ENCODE assay signal across 3 cellular contexts in the genomic region with DNA sequence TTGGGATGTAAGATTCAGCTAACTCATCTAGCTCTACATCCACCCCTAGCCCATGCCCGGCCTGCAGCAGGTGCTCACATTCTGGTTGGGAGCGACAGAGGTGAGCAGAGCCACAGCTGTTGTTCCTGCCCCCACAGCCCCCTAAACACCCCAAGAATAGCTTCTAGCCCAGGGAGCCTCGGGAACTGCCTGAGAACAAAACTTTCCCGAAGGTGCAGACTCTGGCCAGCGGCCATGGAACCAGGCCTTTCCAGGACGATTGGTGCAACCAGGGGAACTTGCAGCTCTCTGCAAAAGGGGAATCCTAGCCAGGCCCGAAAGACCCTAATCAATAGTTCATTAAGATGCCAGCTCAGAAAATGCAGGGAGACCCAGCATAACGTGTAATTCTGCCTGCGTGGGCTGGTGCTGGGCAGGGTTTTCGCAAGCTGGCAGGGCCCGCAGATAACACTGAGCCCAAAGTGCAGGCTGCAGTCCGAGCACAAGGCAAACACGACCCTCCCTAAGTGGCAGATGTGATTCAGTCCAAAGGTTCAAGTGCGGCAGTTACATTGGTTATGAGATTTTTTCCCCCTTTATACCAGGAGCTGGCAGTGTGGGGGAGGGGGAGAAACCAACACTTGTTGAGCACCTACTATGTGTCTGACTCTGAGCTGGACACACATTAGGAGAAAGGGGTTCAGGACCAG.
TF ChIP-seq lines count a peak whose summit lies in the region.

No MANE protein-coding gene starts in this region.

TF ChIP-seq in A549, 52 proteins besides CTCF, POLR2A, EP300 and RAD21:
- TF ChIP-seq EHMT2 (IDR thresholded peaks at IDR 0.05; ENCODE audit: low read depth) (no peak), CHD2 (IDR thresholded peaks at IDR 0.05; ENCODE audit: low read length, partially characterized antibody) (no peak), CEBPB (IDR thresholded peaks at IDR 0.05) (no peak)
- TF ChIP-seq, protein P1, sequence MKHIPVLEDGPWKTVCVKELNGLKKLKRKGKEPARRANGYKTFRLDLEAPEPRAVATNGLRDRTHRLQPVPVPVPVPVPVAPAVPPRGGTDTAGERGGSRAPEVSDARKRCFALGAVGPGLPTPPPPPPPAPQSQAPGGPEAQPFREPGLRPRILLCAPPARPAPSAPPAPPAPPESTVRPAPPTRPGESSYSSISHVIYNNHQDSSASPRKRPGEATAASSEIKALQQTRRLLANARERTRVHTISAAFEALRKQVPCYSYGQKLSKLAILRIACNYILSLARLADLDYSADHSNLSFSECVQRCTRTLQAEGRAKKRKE (CRISPR knock-in tag; IDR thresholded peaks at IDR 0.05; ENCODE audit: low read depth): no peak

TF ChIP-seq in K562, 482 proteins besides CTCF, POLR2A, EP300 and RAD21 (continued from another document):
- TF ChIP-seq ZKSCAN1 (IDR thresholded peaks at IDR 0.05; ENCODE audit: low read depth, low read length): peak; percentile 93

TF ChIP-seq in liver, 16 proteins besides CTCF, POLR2A, EP300 and RAD21:
- TF ChIP-seq JUND (IDR thresholded peaks at IDR 0.05): peak; percentile 46 to 69
- TF ChIP-seq RXRA (IDR thresholded peaks at IDR 0.05): peak; percentile 82 to 92
- TF ChIP-seq, protein P2, sequence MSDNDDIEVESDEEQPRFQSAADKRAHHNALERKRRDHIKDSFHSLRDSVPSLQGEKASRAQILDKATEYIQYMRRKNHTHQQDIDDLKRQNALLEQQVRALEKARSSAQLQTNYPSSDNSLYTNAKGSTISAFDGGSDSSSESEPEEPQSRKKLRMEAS (IDR thresholded peaks at IDR 0.05): peak; percentile 97
- no peak for TF ChIP-seq YY1 (IDR thresholded peaks at IDR 0.05)
- TF ChIP-seq SP1 (IDR thresholded peaks at IDR 0.05): peak; percentile 88
- peak; percentile 51 for TF ChIP-seq FOXA2 (IDR thresholded peaks at IDR 0.05)
- TF ChIP-seq, protein P3, sequence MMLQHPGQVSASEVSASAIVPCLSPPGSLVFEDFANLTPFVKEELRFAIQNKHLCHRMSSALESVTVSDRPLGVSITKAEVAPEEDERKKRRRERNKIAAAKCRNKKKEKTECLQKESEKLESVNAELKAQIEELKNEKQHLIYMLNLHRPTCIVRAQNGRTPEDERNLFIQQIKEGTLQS (IDR thresholded peaks at IDR 0.05): no peak
- no peak for TF ChIP-seq FOXA1 (IDR thresholded peaks at IDR 0.05)
- TF ChIP-seq NR2F2 (IDR thresholded peaks at IDR 0.05): no peak
- TF ChIP-seq, protein P4, sequence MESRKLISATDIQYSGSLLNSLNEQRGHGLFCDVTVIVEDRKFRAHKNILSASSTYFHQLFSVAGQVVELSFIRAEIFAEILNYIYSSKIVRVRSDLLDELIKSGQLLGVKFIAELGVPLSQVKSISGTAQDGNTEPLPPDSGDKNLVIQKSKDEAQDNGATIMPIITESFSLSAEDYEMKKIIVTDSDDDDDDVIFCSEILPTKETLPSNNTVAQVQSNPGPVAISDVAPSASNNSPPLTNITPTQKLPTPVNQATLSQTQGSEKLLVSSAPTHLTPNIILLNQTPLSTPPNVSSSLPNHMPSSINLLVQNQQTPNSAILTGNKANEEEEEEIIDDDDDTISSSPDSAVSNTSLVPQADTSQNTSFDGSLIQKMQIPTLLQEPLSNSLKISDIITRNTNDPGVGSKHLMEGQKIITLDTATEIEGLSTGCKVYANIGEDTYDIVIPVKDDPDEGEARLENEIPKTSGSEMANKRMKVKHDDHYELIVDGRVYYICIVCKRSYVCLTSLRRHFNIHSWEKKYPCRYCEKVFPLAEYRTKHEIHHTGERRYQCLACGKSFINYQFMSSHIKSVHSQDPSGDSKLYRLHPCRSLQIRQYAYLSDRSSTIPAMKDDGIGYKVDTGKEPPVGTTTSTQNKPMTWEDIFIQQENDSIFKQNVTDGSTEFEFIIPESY (IDR thresholded peaks at IDR 0.05): peak; percentile 80
- no peak for TF ChIP-seq GABPA (IDR thresholded peaks at IDR 0.05 in 1 of 2, conservative IDR thresholded peaks at IDR 0.05 in 1 of 2)
- TF ChIP-seq HNF4A (conservative IDR thresholded peaks at IDR 0.05): peak; percentile 99
- peak; percentile 94 for TF ChIP-seq HNF4G (IDR thresholded peaks at IDR 0.05)
- TF ChIP-seq, protein P5, sequence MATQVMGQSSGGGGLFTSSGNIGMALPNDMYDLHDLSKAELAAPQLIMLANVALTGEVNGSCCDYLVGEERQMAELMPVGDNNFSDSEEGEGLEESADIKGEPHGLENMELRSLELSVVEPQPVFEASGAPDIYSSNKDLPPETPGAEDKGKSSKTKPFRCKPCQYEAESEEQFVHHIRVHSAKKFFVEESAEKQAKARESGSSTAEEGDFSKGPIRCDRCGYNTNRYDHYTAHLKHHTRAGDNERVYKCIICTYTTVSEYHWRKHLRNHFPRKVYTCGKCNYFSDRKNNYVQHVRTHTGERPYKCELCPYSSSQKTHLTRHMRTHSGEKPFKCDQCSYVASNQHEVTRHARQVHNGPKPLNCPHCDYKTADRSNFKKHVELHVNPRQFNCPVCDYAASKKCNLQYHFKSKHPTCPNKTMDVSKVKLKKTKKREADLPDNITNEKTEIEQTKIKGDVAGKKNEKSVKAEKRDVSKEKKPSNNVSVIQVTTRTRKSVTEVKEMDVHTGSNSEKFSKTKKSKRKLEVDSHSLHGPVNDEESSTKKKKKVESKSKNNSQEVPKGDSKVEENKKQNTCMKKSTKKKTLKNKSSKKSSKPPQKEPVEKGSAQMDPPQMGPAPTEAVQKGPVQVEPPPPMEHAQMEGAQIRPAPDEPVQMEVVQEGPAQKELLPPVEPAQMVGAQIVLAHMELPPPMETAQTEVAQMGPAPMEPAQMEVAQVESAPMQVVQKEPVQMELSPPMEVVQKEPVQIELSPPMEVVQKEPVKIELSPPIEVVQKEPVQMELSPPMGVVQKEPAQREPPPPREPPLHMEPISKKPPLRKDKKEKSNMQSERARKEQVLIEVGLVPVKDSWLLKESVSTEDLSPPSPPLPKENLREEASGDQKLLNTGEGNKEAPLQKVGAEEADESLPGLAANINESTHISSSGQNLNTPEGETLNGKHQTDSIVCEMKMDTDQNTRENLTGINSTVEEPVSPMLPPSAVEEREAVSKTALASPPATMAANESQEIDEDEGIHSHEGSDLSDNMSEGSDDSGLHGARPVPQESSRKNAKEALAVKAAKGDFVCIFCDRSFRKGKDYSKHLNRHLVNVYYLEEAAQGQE (IDR thresholded peaks at IDR 0.05): peak; percentile 30
- TF ChIP-seq TAF1 (conservative IDR thresholded peaks at IDR 0.05): no peak
- TF ChIP-seq EGR1 (IDR thresholded peaks at IDR 0.05; ENCODE audit: low read depth in 2 of 2): peak; percentile 78 to 92
